ENCODE assay signal across 10 cellular contexts in genomic region chr13:25738342-25738771, GRCh38.
DNase-seq lines count a peak whose midpoint lies in the region; ATAC-seq, FAIRE-seq and TF ChIP-seq lines count a peak whose summit lies in the region.
"Had no signal": no experiment of that assay in that cellular context is flagged by ENCODE, and none has a peak within 500 bp of the region (broad histone marks: within the 10 kb centered on the region; RNA-seq: fewer than 3 reads in every experiment).

No MANE protein-coding gene starts in this region.

- H3K9me3 Mint-ChIP-seq in activated T-cell treated with anti-CD3 and anti-CD28 coated beads, Interleukin-2, amount 50 U/mL, for 72 hours, result peaks cover 0 to 2% of the 10 kb centered on the region in 2 donors

- H3K36me3 Mint-ChIP-seq in activated T-cell treated with anti-CD3 and anti-CD28 coated beads, Interleukin-2, amount 50 U/mL, for 72 hours (ENCODE audit: insufficient read depth in 2 of 2), result no peaks in the 10 kb centered on the region

- peaks cover 10% of the 10 kb centered on the region for H3K4me1 Mint-ChIP-seq in activated T-cell treated with anti-CD3 and anti-CD28 coated beads, Interleukin-2, amount 50 U/mL, for 72 hours (ENCODE audit: low read depth)
- H3K4me1 Mint-ChIP-seq: B cell had no signal

- no peak for TF ChIP-seq POLR2A in H54 (IDR thresholded peaks at IDR 0.05; ENCODE audit: low read depth, low read length)

- H3K36me3 ChIP-seq in colonic mucosa, result no peaks in the 10 kb centered on the region

- TF ChIP-seq CTCF in colonic mucosa (IDR thresholded peaks at IDR 0.05), result no peak

- intact Hi-C loops in colonic mucosa (cut with DNase I), result no loop called here

- no peaks in the 10 kb centered on the region for H3K4me1 ChIP-seq in colonic mucosa

- no peak for FAIRE-seq in H54 (lab: Jason Lieb, UNC)

- peak overlapping the region; percentile 68 for H3K27ac Mint-ChIP-seq in activated T-cell treated with anti-CD3 and anti-CD28 coated beads, Interleukin-2, amount 50 U/mL, for 72 hours
- H3K27ac Mint-ChIP-seq: B cell had no signal

- H3K27me3 Mint-ChIP-seq in activated T-cell treated with anti-CD3 and anti-CD28 coated beads, Interleukin-2, amount 50 U/mL, for 72 hours (ENCODE audit: low read depth), result no peaks in the 10 kb centered on the region

- no peak overlapping the region for H3K4me3 ChIP-seq in colonic mucosa

- no peaks in the 10 kb centered on the region for H3K27me3 ChIP-seq in colonic mucosa

- H3K27ac ChIP-seq in colonic mucosa, result no peak overlapping the region

- H3K4me3 Mint-ChIP-seq in activated T-cell treated with anti-CD3 and anti-CD28 coated beads, Interleukin-2, amount 50 U/mL, for 72 hours, result peak overlapping the region in 1 of 2 donors; percentile 58
- H3K4me3 Mint-ChIP-seq: B cell had no signal

- H3K9me3 ChIP-seq in colonic mucosa, result no peaks in the 10 kb centered on the region

- no peak overlapping the region for H3K9ac ChIP-seq in colonic mucosa (ENCODE audit: low read depth in 2 of 2, low read length in 2 of 2)

- peak; percentile 3 to 13 for ATAC-seq in activated T-cell treated with anti-CD3 and anti-CD28 coated beads, Interleukin-2, amount 50 U/mL, for 72 hours (replicated peaks in 1 of 2)
- peak; percentile 32 for ATAC-seq in stimulated activated naive CD8-positive, alpha-beta T cell treated with anti-CD3 and anti-CD28 coated beads, Interleukin-15, Interleukin-2, amounts not matched to agents 100 U/mL and 50 U/mL, for 24 hours
- ATAC-seq in GM21576 (IDR thresholded peaks at IDR 0.05; ENCODE audit: unreplicated experiment), result no peak
- ATAC-seq: activated CD4-positive, CD25-positive, alpha-beta regulatory T cell treated with anti-CD3 and anti-CD28 coated beads, Interleukin-2, amount 50 U/mL, for 24 hours had no signal

- no peak for DNase-seq in activated T-cell treated with anti-CD3 and anti-CD28 coated beads, Interleukin-2, amount 50 U/mL, for 72 hours
- no peak for DNase-seq in activated T-cell treated with anti-CD3 and anti-CD28 coated beads, Interleukin-2, amount 50 U/mL, for 48 hours
- DNase-seq in NCI-H510A treated with DMSO at 0.1 percent for 48 hours (lab: John Stamatoyannopoulos, UW) (peak; percentile 77), colonic mucosa (peak; percentile 30), KG1 (lab: John Stamatoyannopoulos, UW) (no peak), H54 (ENCODE audit: insufficient read length, low spot score) (no peak)
- DNase-seq in stimulated activated naive CD8-positive, alpha-beta T cell treated with anti-CD3 and anti-CD28 coated beads, Interleukin-15, Interleukin-2, amounts not matched to agents 100 U/mL and 50 U/mL, for 24 hours, result no peak

Comparison
In these comparisons a context has a peak if more than half of its experiments do, and no peak if none do; other contexts are left out.
1. DNase-seq: peak in NCI-H510A treated with DMSO at 0.1 percent for 48 hours (single experiment) and colonic mucosa (single experiment); none in activated T-cell treated with anti-CD3 and anti-CD28 coated beads, Interleukin-2, amount 50 U/mL, for 72 hours (0 of 2), activated T-cell treated with anti-CD3 and anti-CD28 coated beads, Interleukin-2, amount 50 U/mL, for 48 hours (0 of 2), stimulated activated naive CD8-positive, alpha-beta T cell treated with anti-CD3 and anti-CD28 coated beads, Interleukin-15, Interleukin-2, amounts not matched to agents 100 U/mL and 50 U/mL, for 24 hours (single experiment), KG1 (single experiment) and H54 (single experiment).